In the genomic region with DNA sequence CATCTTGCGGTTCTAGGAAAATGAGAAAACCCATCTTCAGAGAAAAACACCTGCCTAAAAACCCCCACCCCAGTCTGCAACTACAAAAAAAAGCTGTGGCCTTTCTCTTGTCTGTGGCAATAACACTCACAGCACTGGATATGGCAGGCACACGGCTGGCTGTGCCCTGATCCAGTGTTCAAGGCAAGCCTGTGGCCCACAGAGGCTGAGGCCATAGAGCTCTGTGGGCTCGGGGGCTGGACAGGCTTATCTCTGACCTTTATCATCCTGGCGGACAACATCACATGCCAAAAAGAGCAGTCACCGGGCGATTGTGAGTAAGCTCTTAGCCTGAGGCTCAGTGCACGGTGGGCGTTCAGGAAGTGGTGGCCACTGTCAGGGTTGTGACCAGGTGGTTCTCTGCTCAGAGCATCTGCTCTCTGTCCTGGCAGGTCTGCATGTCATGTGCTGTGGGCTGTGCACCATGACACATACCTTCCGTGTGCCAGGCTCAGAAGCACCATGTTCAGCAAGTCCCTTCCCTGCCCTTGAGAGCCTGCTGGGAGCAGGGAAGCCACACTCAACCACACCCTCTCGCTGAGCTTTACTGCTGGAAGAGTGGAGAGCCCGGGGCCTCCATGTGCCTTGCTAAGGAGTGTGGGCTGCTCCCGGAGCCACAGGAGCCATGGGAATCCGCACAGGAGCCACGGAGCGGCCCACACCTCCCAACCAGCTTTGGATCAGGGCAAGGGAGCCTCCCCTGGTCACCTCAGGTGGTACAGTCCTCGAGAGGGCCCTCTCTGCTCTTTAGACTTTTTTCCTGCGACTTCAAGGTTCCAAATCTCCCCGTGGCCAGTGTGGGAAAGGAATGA, we compare ENCODE assay signal across 8 cellular contexts.
A peak's percentile ranks its signal among the peaks of the same experiment; 100 is the strongest.
DNase-seq lines count a peak whose midpoint lies in the region; ATAC-seq and TF ChIP-seq lines count a peak whose summit lies in the region.

No MANE protein-coding gene starts in this region.

- H3K9ac ChIP-seq in OCI-LY3 (ENCODE audit: low read length): peak overlapping the region; percentile 50

- DNase-seq in T-helper 2 cell treated with Interferon-gamma antibody and Interleukin-4, amounts not matched to agents 5 μg/mL and 100 μg/mL, for 36 hours (ENCODE audit: low spot score): peak; percentile 55
- DNase-seq in T-helper 2 cell (no peak), epithelial cell of esophagus (ENCODE audit: low read depth) (peak; percentile 92), hypothalamus (lab: John Stamatoyannopoulos, UW) (no peak)
- no peak for DNase-seq in stimulated activated effector memory CD8-positive, alpha-beta T cell treated with anti-CD3 and anti-CD28 coated beads, Interleukin-12 subunit alpha, Interleukin-12 subunit beta, amount 100 ng/mL, for 72 hours (ENCODE audit: low spot score in 2 of 2)
- DNase-seq in stimulated activated CD4-positive, alpha-beta T cell treated with anti-CD3 and anti-CD28 coated beads, Interleukin-2, amount 100 ng/mL, for 48 hours: no peak

- H3K4me2 ChIP-seq in OCI-LY3 (ENCODE audit: low read length): peak overlapping the region; percentile 62

- no peaks in the 10 kb centered on the region for H3K9me3 ChIP-seq in OCI-LY3 (ENCODE audit: insufficient read depth, low read length)

- TF ChIP-seq CTCF in OCI-LY3 (IDR thresholded peaks at IDR 0.05; ENCODE audit: low read depth, low read length) (peak; percentile 9; the same call in 1 of the 2 replicates), epithelial cell of esophagus (IDR thresholded peaks at IDR 0.05; ENCODE audit: insufficient read depth, low read depth, low read length, missing control alignments) (no peak)

- peaks cover 4% of the 10 kb centered on the region for H3K27me3 Mint-ChIP-seq in T-helper 2 cell treated with Interferon-gamma antibody and Interleukin-4, amounts not matched to agents 5 μg/mL and 100 μg/mL, for 36 hours (ENCODE audit: low read depth)

- ATAC-seq in stimulated activated effector memory CD8-positive, alpha-beta T cell treated with anti-CD3 and anti-CD28 coated beads, Interleukin-12 subunit alpha, Interleukin-12 subunit beta, amount 100 ng/mL, for 72 hours: peak; percentile 90
- no peak for ATAC-seq in HG03521 (IDR thresholded peaks at IDR 0.05; ENCODE audit: unreplicated experiment)

- no peaks in the 10 kb centered on the region for H3K9me3 Mint-ChIP-seq in T-helper 2 cell treated with Interferon-gamma antibody and Interleukin-4, amounts not matched to agents 5 μg/mL and 100 μg/mL, for 36 hours
- H3K9me3 Mint-ChIP-seq in stimulated activated effector memory CD8-positive, alpha-beta T cell treated with anti-CD3 and anti-CD28 coated beads, Interleukin-12 subunit alpha, Interleukin-12 subunit beta, amount 100 ng/mL, for 72 hours: no peaks in the 10 kb centered on the region

- peak overlapping the region; percentile 91 for H2AFZ ChIP-seq in OCI-LY3 (ENCODE audit: low read depth, low read length)

- peaks cover 9% of the 10 kb centered on the region for H3K4me1 Mint-ChIP-seq in T-helper 2 cell treated with Interferon-gamma antibody and Interleukin-4, amounts not matched to agents 5 μg/mL and 100 μg/mL, for 36 hours (ENCODE audit: low read depth)
- peaks cover 7% of the 10 kb centered on the region for H3K4me1 Mint-ChIP-seq in stimulated activated effector memory CD8-positive, alpha-beta T cell treated with anti-CD3 and anti-CD28 coated beads, Interleukin-12 subunit alpha, Interleukin-12 subunit beta, amount 100 ng/mL, for 72 hours

- no peaks in the 10 kb centered on the region for H3K36me3 Mint-ChIP-seq in T-helper 2 cell treated with Interferon-gamma antibody and Interleukin-4, amounts not matched to agents 5 μg/mL and 100 μg/mL, for 36 hours (ENCODE audit: low read depth)
- no peaks in the 10 kb centered on the region for H3K36me3 Mint-ChIP-seq in stimulated activated effector memory CD8-positive, alpha-beta T cell treated with anti-CD3 and anti-CD28 coated beads, Interleukin-12 subunit alpha, Interleukin-12 subunit beta, amount 100 ng/mL, for 72 hours

- H3K27ac Mint-ChIP-seq in T-helper 2 cell treated with Interferon-gamma antibody and Interleukin-4, amounts not matched to agents 5 μg/mL and 100 μg/mL, for 36 hours: peak overlapping the region; percentile 4
- H3K27ac Mint-ChIP-seq in stimulated activated effector memory CD8-positive, alpha-beta T cell treated with anti-CD3 and anti-CD28 coated beads, Interleukin-12 subunit alpha, Interleukin-12 subunit beta, amount 100 ng/mL, for 72 hours: no peak overlapping the region

- no peaks in the 10 kb centered on the region for H3K27me3 ChIP-seq in OCI-LY3 (ENCODE audit: low read depth, low read length)

- H3K4me3 ChIP-seq in OCI-LY3 (ENCODE audit: low read length): peak overlapping the region; percentile 52
- no peak overlapping the region for H3K4me3 ChIP-seq in epithelial cell of esophagus (ENCODE audit: low read length)

- H4K20me1 ChIP-seq in OCI-LY3 (ENCODE audit: insufficient read depth, low read length): no peaks in the 10 kb centered on the region

- no peak overlapping the region for H3K4me3 Mint-ChIP-seq in T-helper 2 cell treated with Interferon-gamma antibody and Interleukin-4, amounts not matched to agents 5 μg/mL and 100 μg/mL, for 36 hours
- H3K4me3 Mint-ChIP-seq in stimulated activated effector memory CD8-positive, alpha-beta T cell treated with anti-CD3 and anti-CD28 coated beads, Interleukin-12 subunit alpha, Interleukin-12 subunit beta, amount 100 ng/mL, for 72 hours: no peak overlapping the region

- H3K36me3 ChIP-seq in OCI-LY3 (replicated peaks; ENCODE audit: low read depth, low read length): no peaks in the 10 kb centered on the region

- H3K79me2 ChIP-seq in OCI-LY3 (ENCODE audit: low read length): no peaks in the 10 kb centered on the region

- H3K27ac ChIP-seq in OCI-LY3 (ENCODE audit: low read length): peak overlapping the region; percentile 56

- peaks cover 27% of the 10 kb centered on the region for H3K4me1 ChIP-seq in OCI-LY3 (ENCODE audit: low read length)

Comparison
In these comparisons a context has a peak if more than half of its experiments do, and no peak if none do; other contexts are left out.
1. DNase-seq: peak in T-helper 2 cell treated with Interferon-gamma antibody and Interleukin-4, amounts not matched to agents 5 μg/mL and 100 μg/mL, for 36 hours (single experiment) and epithelial cell of esophagus (single experiment); none in T-helper 2 cell (0 of 5), stimulated activated effector memory CD8-positive, alpha-beta T cell treated with anti-CD3 and anti-CD28 coated beads, Interleukin-12 subunit alpha, Interleukin-12 subunit beta, amount 100 ng/mL, for 72 hours (0 of 2), stimulated activated CD4-positive, alpha-beta T cell treated with anti-CD3 and anti-CD28 coated beads, Interleukin-2, amount 100 ng/mL, for 48 hours (0 of 2) and hypothalamus (0 of 51).